In the genomic region with DNA sequence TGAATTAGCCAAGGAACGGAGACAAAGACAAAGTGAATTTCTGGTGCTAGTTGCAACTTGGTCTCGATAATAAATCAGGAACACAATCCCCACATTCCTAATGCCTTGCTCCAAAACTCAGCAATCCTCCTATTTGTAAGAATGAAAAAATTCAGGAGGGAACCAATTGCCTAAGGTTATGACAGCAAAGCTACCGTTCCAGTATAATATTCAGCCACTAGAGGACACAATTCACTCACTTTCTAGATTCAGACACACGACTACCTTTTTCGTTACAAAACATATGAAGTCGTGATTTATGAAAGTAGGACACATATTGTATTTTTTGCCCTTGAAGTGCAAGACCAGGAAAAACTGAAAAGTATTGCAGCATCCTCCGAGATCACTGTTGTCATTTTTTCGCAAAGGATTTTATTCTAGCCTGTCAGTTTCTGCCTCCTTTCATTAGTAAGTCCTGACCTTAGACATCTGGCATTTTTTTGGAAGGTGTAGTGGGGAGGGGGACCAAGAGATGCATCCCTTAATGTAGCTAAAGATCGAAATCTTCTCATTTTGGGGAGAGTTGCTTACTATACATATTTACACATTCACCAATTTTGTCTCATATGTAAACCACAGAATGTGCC, we compare ENCODE assay signal across 8 cellular contexts.
DNase-seq lines count a peak whose midpoint lies in the region; ATAC-seq and TF ChIP-seq lines count a peak whose summit lies in the region.

No MANE protein-coding gene starts in this region.

- TF ChIP-seq CTCF in WTC11 (IDR thresholded peaks at IDR 0.05) (no peak), right atrium auricular region (IDR thresholded peaks at IDR 0.05) (peak; percentile 36 to 80)

- no peak overlapping the region for H3K27ac ChIP-seq in right atrium auricular region

- H3K36me3 ChIP-seq in right atrium auricular region, result no peaks in the 10 kb centered on the region

- H3K27me3 Mint-ChIP-seq in WTC11 (ENCODE audit: low read depth), result no peaks in the 10 kb centered on the region
- no peaks in the 10 kb centered on the region for H3K27me3 Mint-ChIP-seq in stimulated activated naive B cell treated with anti-CD40 and anti-IgM and Interleukin-4, amounts not matched to agents 10 μg/mL and 1 μg/mL and 100 μg/mL, for 72 hours
- no peaks in the 10 kb centered on the region for H3K27me3 Mint-ChIP-seq in activated CD4-positive, alpha-beta T cell treated with anti-CD3 and anti-CD28 coated beads, Interleukin-2, amount 10 ng/mL, durations not matched to agents 7 days and 5 days

- H3K4me1 Mint-ChIP-seq in WTC11, result peaks cover 12% of the 10 kb centered on the region
- H3K4me1 Mint-ChIP-seq in stimulated activated naive B cell treated with anti-CD40 and anti-IgM and Interleukin-4, amounts not matched to agents 10 μg/mL and 1 μg/mL and 100 μg/mL, for 72 hours, result peaks cover 10 to 24% of the 10 kb centered on the region in 2 donors
- peaks cover 28% of the 10 kb centered on the region for H3K4me1 Mint-ChIP-seq in activated CD4-positive, alpha-beta T cell treated with anti-CD3 and anti-CD28 coated beads, Interleukin-2, amount 10 ng/mL, durations not matched to agents 7 days and 5 days

- no peaks in the 10 kb centered on the region for H3K4me1 ChIP-seq in right atrium auricular region

- no peak overlapping the region for H3K4me3 Mint-ChIP-seq in WTC11
- no peak overlapping the region for H3K4me3 Mint-ChIP-seq in stimulated activated naive B cell treated with anti-CD40 and anti-IgM and Interleukin-4, amounts not matched to agents 10 μg/mL and 1 μg/mL and 100 μg/mL, for 72 hours
- H3K4me3 Mint-ChIP-seq in activated CD4-positive, alpha-beta T cell treated with anti-CD3 and anti-CD28 coated beads, Interleukin-2, amount 10 ng/mL, durations not matched to agents 7 days and 5 days, result no peak overlapping the region

- H3K27ac Mint-ChIP-seq in WTC11, result no peak overlapping the region
- peak overlapping the region; percentile 20 for H3K27ac Mint-ChIP-seq in stimulated activated naive B cell treated with anti-CD40 and anti-IgM and Interleukin-4, amounts not matched to agents 10 μg/mL and 1 μg/mL and 100 μg/mL, for 72 hours
- H3K27ac Mint-ChIP-seq in activated CD4-positive, alpha-beta T cell treated with anti-CD3 and anti-CD28 coated beads, Interleukin-2, amount 10 ng/mL, durations not matched to agents 7 days and 5 days, result no peak overlapping the region

- no peaks in the 10 kb centered on the region for H3K9me3 Mint-ChIP-seq in WTC11
- no peaks in the 10 kb centered on the region for H3K9me3 Mint-ChIP-seq in stimulated activated naive B cell treated with anti-CD40 and anti-IgM and Interleukin-4, amounts not matched to agents 10 μg/mL and 1 μg/mL and 100 μg/mL, for 72 hours
- H3K9me3 Mint-ChIP-seq in activated CD4-positive, alpha-beta T cell treated with anti-CD3 and anti-CD28 coated beads, Interleukin-2, amount 10 ng/mL, durations not matched to agents 7 days and 5 days, result no peaks in the 10 kb centered on the region

- H3K27me3 ChIP-seq in right atrium auricular region, result no peaks in the 10 kb centered on the region

- H3K9me3 ChIP-seq in right atrium auricular region, result no peaks in the 10 kb centered on the region

- peak; percentile 48; the same call in 1 of the 2 replicates for ATAC-seq in WTC11
- ATAC-seq in stimulated activated naive B cell treated with anti-CD40 and anti-IgM and Interleukin-4, amounts not matched to agents 10 μg/mL and 1 μg/mL and 100 μg/mL, for 72 hours (replicated peaks), result no peak
- ATAC-seq in HG02678 (IDR thresholded peaks at IDR 0.05; ENCODE audit: unreplicated experiment), result no peak

- H3K4me3 ChIP-seq in right atrium auricular region, result no peak overlapping the region

- H3K36me3 Mint-ChIP-seq in WTC11, result no peaks in the 10 kb centered on the region
- H3K36me3 Mint-ChIP-seq in stimulated activated naive B cell treated with anti-CD40 and anti-IgM and Interleukin-4, amounts not matched to agents 10 μg/mL and 1 μg/mL and 100 μg/mL, for 72 hours, result peaks cover 47 to 66% of the 10 kb centered on the region in 2 donors
- H3K36me3 Mint-ChIP-seq in activated CD4-positive, alpha-beta T cell treated with anti-CD3 and anti-CD28 coated beads, Interleukin-2, amount 10 ng/mL, durations not matched to agents 7 days and 5 days (ENCODE audit: low read depth), result peaks cover 73% of the 10 kb centered on the region

- DNase-seq in DMS53 (lab: John Stamatoyannopoulos, UW) (peak; percentile 47), Kasumi-1 (lab: John Stamatoyannopoulos, UW) (peak; percentile 10 to 40), WTC11 (ENCODE audit: low spot score) (no peak), right atrium auricular region (ENCODE audit: low spot score) (no peak)
- no peak for DNase-seq in stimulated activated naive B cell treated with anti-CD40 and anti-IgM and Interleukin-4, amounts not matched to agents 10 μg/mL and 1 μg/mL and 100 μg/mL, for 72 hours
- DNase-seq in activated CD4-positive, alpha-beta T cell treated with anti-CD3 and anti-CD28 coated beads, Interleukin-2, amount 10 ng/mL, durations not matched to agents 7 days and 5 days, result no peak
- DNase-seq in activated naive CD4-positive, alpha-beta T cell treated with Interleukin-2 at 50 U/mL for 16 hours, result no peak

- POLR2A ChIA-PET in WTC11 (lab: Charles Lee), result no interaction called here
- POLR2A ChIA-PET in activated CD4-positive, alpha-beta T cell treated with anti-CD3 and anti-CD28 coated beads, Interleukin-2, amount 10 ng/mL, durations not matched to agents 7 days and 5 days (lab: Charles Lee), result no interaction called here

- CTCF ChIA-PET in WTC11 (lab: Charles Lee), result interaction anchor here (0.5 to 1.7 kb wide), 10 partner anchors 13 to 657 kb away, joined by 3 to 5 read pairs (median 4); partner anchors contain the start of genes DMRT1 and DOCK8
- CTCF ChIA-PET in activated CD4-positive, alpha-beta T cell treated with anti-CD3 and anti-CD28 coated beads, Interleukin-2, amount 10 ng/mL, durations not matched to agents 7 days and 5 days (lab: Charles Lee), result interaction anchor here (0.6 to 2.1 kb wide), 5 partner anchors 11 to 403 kb away, joined by 3 to 7 read pairs (median 3); no protein-coding TSS in a partner anchor

TF ChIP-seq in WTC11, 78 proteins besides CTCF, POLR2A, EP300 and RAD21:
- TF ChIP-seq, protein P1, sequence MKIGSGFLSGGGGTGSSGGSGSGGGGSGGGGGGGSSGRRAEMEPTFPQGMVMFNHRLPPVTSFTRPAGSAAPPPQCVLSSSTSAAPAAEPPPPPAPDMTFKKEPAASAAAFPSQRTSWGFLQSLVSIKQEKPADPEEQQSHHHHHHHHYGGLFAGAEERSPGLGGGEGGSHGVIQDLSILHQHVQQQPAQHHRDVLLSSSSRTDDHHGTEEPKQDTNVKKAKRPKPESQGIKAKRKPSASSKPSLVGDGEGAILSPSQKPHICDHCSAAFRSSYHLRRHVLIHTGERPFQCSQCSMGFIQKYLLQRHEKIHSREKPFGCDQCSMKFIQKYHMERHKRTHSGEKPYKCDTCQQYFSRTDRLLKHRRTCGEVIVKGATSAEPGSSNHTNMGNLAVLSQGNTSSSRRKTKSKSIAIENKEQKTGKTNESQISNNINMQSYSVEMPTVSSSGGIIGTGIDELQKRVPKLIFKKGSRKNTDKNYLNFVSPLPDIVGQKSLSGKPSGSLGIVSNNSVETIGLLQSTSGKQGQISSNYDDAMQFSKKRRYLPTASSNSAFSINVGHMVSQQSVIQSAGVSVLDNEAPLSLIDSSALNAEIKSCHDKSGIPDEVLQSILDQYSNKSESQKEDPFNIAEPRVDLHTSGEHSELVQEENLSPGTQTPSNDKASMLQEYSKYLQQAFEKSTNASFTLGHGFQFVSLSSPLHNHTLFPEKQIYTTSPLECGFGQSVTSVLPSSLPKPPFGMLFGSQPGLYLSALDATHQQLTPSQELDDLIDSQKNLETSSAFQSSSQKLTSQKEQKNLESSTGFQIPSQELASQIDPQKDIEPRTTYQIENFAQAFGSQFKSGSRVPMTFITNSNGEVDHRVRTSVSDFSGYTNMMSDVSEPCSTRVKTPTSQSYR (CRISPR knock-in tag; IDR thresholded peaks at IDR 0.05), result no peak

Comparison
In these comparisons a context has a peak if more than half of its experiments do, and no peak if none do; other contexts are left out.
1. DNase-seq: peak in DMS53 (single experiment) and Kasumi-1 (2 of 2); none in WTC11 (single experiment), right atrium auricular region (single experiment), stimulated activated naive B cell treated with anti-CD40 and anti-IgM and Interleukin-4, amounts not matched to agents 10 μg/mL and 1 μg/mL and 100 μg/mL, for 72 hours (single experiment), activated CD4-positive, alpha-beta T cell treated with anti-CD3 and anti-CD28 coated beads, Interleukin-2, amount 10 ng/mL, durations not matched to agents 7 days and 5 days (single experiment) and activated naive CD4-positive, alpha-beta T cell treated with Interleukin-2 at 50 U/mL for 16 hours (single experiment).